Comparison of ENCODE assay signal across 9 cellular contexts in the genomic region with DNA sequence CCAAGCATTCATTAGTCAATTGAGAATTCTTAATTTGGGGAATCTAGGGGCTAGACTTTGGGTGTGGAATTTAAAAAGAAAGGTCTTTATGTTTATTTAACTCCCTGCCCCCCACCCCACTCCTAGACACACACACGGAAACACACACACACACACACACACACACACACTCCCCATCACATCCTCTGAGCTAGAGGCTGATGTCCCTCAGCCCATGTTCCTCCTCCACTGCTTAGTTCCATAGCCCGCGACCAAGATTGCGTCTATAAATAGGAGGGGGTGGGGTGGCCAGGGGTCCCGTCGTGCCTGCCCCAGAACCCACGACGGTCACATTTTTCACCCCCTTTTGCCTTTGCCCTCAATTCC. TPM values are rescaled to one million over a fixed set of nuclear protein-coding genes. Genes with fewer than 3 reads are reported as not detected.
DNase-seq lines count a peak whose midpoint lies in the region; ATAC-seq and TF ChIP-seq lines count a peak whose summit lies in the region.
"Had no signal": no experiment of that assay in that cellular context is flagged by ENCODE, and none has a peak within 500 bp of the region (broad histone marks: within the 10 kb centered on the region; RNA-seq: fewer than 3 reads in every experiment).

No MANE protein-coding gene starts in this region.

- no peak overlapping the region for H3K27ac ChIP-seq in substantia nigra (ENCODE audit: low read depth, low read length, poor library complexity, severe bottlenecking)

- H3K4me3 ChIP-seq in AG09309 (ENCODE audit: control insufficient read depth, low read depth, low read length), result peak overlapping the region; percentile 91
- H3K4me3 ChIP-seq: K562 had no signal

- H3K36me3 Mint-ChIP-seq in endothelial cell (ENCODE audit: low read depth, unreplicated experiment) (peaks cover 5% of the 10 kb centered on the region), nephron (ENCODE audit: low read depth) (peaks cover 5% of the 10 kb centered on the region)

- H3K4me3 Mint-ChIP-seq in endothelial cell (ENCODE audit: unreplicated experiment) (peak overlapping the region; percentile 95), nephron (peak overlapping the region; percentile 87 to 98 (median 97))

- TF ChIP-seq CTCF in AG09309 (IDR thresholded peaks at IDR 0.05; ENCODE audit: control insufficient read depth, insufficient read depth, low read depth, low read length, missing control alignments) (no peak), endothelial cell (IDR thresholded peaks at IDR 0.05; ENCODE audit: unreplicated experiment) (no peak), nephron (IDR thresholded peaks at IDR 0.05; ENCODE audit: unreplicated experiment in 3 of 3) (no peak)

- H3K9me3 Mint-ChIP-seq in endothelial cell (ENCODE audit: unreplicated experiment) (no peaks in the 10 kb centered on the region), nephron (no peaks in the 10 kb centered on the region)

- peaks cover 41% of the 10 kb centered on the region for H3K4me1 Mint-ChIP-seq in endothelial cell (ENCODE audit: unreplicated experiment)
- H3K4me1 Mint-ChIP-seq in nephron, result peaks cover 35% of the 10 kb centered on the region

- DNase-seq in AG09309 (ENCODE audit: low read depth) (no peak), NCI-H69 (lab: John Stamatoyannopoulos, UW) (peak; percentile 74), endothelial cell (ENCODE audit: low spot score) (no peak), NCI-H1694 treated with DMSO at 0.1 percent for 48 hours (lab: John Stamatoyannopoulos, UW) (no peak), COLO829 (ENCODE audit: low spot score) (no peak), substantia nigra (lab: John Stamatoyannopoulos, UW) (no peak)

- H3K27ac Mint-ChIP-seq in endothelial cell (ENCODE audit: unreplicated experiment) (peak overlapping the region; percentile 36), nephron (peak overlapping the region; percentile 95 to 99 (median 98))

- no peak for ATAC-seq in GM18519 (IDR thresholded peaks at IDR 0.05; ENCODE audit: low FRiP score, unreplicated experiment)

- H3K27me3 Mint-ChIP-seq in endothelial cell (ENCODE audit: unreplicated experiment) (peaks cover 19% of the 10 kb centered on the region), nephron (ENCODE audit: low read depth) (peaks cover 33% of the 10 kb centered on the region)

RNA-seq across cellular contexts. Expression of gene KIRREL1, which starts 0.6 kb away (rescaled TPM):
- total RNA-seq in endothelial cell (ENCODE audit: unreplicated experiment), result 66.8 TPM
